Comparison of ENCODE assay signal across 24 cellular contexts in genomic region chr20:34293589-34293988, GRCh38. TPM values are rescaled to one million over a fixed set of nuclear protein-coding genes. Genes with fewer than 3 reads are reported as not detected.
DNase-seq lines count a peak whose midpoint lies in the region; ATAC-seq and TF ChIP-seq lines count a peak whose summit lies in the region.
"Had no signal": no experiment of that assay in that cellular context is flagged by ENCODE, and none has a peak within 500 bp of the region (broad histone marks: within the 10 kb centered on the region; RNA-seq: fewer than 3 reads in every experiment).

No MANE protein-coding gene starts in this region.

- peak overlapping the region; percentile 9 to 74 for H3K27ac Mint-ChIP-seq in stimulated activated naive CD8-positive, alpha-beta T cell treated with anti-CD3 and anti-CD28 coated beads, Interleukin-15, amount 100 ng/mL, for 72 hours
- peak overlapping the region; percentile 54 for H3K27ac Mint-ChIP-seq in neural crest cell (ENCODE audit: unreplicated experiment)
- H3K27ac Mint-ChIP-seq: HFFc6 had no signal

- ATAC-seq in stimulated activated naive CD8-positive, alpha-beta T cell treated with anti-CD3 and anti-CD28 coated beads, Interleukin-15, amount 100 ng/mL, for 72 hours: no peak
- no peak for ATAC-seq in stimulated activated naive CD8-positive, alpha-beta T cell treated with anti-CD3 and anti-CD28 coated beads, Interleukin-15, Interleukin-2, amounts not matched to agents 100 U/mL and 50 U/mL, for 24 hours
- no peak for ATAC-seq in sciatic nerve
- ATAC-seq in GM18519 (IDR thresholded peaks at IDR 0.05; ENCODE audit: low FRiP score, unreplicated experiment): no peak

- peaks cover 43% of the 10 kb centered on the region for H3K36me3 Mint-ChIP-seq in neural crest cell (ENCODE audit: low read depth)

- DNase-seq in stimulated activated naive CD8-positive, alpha-beta T cell treated with anti-CD3 and anti-CD28 coated beads, Interleukin-15, amount 100 ng/mL, for 72 hours: no peak
- no peak for DNase-seq in stimulated activated naive CD8-positive, alpha-beta T cell treated with anti-CD3 and anti-CD28 coated beads, Interleukin-15, Interleukin-2, amounts not matched to agents 100 U/mL and 50 U/mL, for 24 hours
- DNase-seq in dermis blood vessel endothelial cell: peak; percentile 49
- DNase-seq in neural crest cell (ENCODE audit: low read depth, low spot score): no peak
- DNase-seq in sciatic nerve (ENCODE audit: low spot score): no peak
- no peak for DNase-seq in NK-92 treated with Interleukin-12 subunit alpha and Interleukin-12 subunit beta, amount 100 ng/mL, for 24 hours (lab: John Stamatoyannopoulos, UW)
- no peak for DNase-seq in NCI-H510A (lab: John Stamatoyannopoulos, UW)
- DNase-seq: AML-193, C1 segment of cervical spinal cord, EL, GF-D8, H9, HFFc6, IMR-90, MV-4-11, NCI-H1105 treated with DMSO at 0.1 percent for 48 hours, NCI-H2029 treated with DMSO at 0.1 percent for 48 hours, NCI-H226, NCI-H524, NCI-H774, SJCRH30 had no signal

- H3K4me1 Mint-ChIP-seq in stimulated activated naive CD8-positive, alpha-beta T cell treated with anti-CD3 and anti-CD28 coated beads, Interleukin-15, amount 100 ng/mL, for 72 hours: peaks cover 6% of the 10 kb centered on the region
- H3K4me1 Mint-ChIP-seq in neural crest cell: peaks cover 4% of the 10 kb centered on the region

- no peak overlapping the region for H3K4me3 Mint-ChIP-seq in stimulated activated naive CD8-positive, alpha-beta T cell treated with anti-CD3 and anti-CD28 coated beads, Interleukin-15, amount 100 ng/mL, for 72 hours
- no peak overlapping the region for H3K4me3 Mint-ChIP-seq in neural crest cell
- H3K4me3 Mint-ChIP-seq: H9, HFFc6 had no signal

- intact Hi-C loops in sciatic nerve (cut with DNase I): no loop called here

- no peaks in the 10 kb centered on the region for H3K27me3 Mint-ChIP-seq in stimulated activated naive CD8-positive, alpha-beta T cell treated with anti-CD3 and anti-CD28 coated beads, Interleukin-15, amount 100 ng/mL, for 72 hours
- no peaks in the 10 kb centered on the region for H3K27me3 Mint-ChIP-seq in neural crest cell (ENCODE audit: low read depth)

- TF ChIP-seq CTCF in neural crest cell (conservative IDR thresholded peaks at IDR 0.05): no peak

- no peaks in the 10 kb centered on the region for H3K9me3 Mint-ChIP-seq in stimulated activated naive CD8-positive, alpha-beta T cell treated with anti-CD3 and anti-CD28 coated beads, Interleukin-15, amount 100 ng/mL, for 72 hours
- no peaks in the 10 kb centered on the region for H3K9me3 Mint-ChIP-seq in neural crest cell
- H3K9me3 Mint-ChIP-seq: H9, HFFc6 had no signal

RNA-seq across cellular contexts. Expression of gene AHCY, which starts 9.6 kb away (rescaled TPM):
- total RNA-seq in dermis blood vessel endothelial cell (95.6 and 136 TPM in 2 replicates), neural crest cell (358 TPM in 2 replicates), sciatic nerve (48.1 TPM)

RNA-seq across cellular contexts. Expression of gene ASIP, which starts 52.4 kb away (rescaled TPM):
- total RNA-seq in dermis blood vessel endothelial cell: not detected in 2 replicates
- not detected in 2 replicates for total RNA-seq in neural crest cell
- 3.0 TPM for total RNA-seq in sciatic nerve
- total RNA-seq: A172, H9, HFFc6, HT-29, IMR-90, SJCRH30 had no signal
